Comparison of ENCODE assay signal across 1 cellular context in the genomic region with DNA sequence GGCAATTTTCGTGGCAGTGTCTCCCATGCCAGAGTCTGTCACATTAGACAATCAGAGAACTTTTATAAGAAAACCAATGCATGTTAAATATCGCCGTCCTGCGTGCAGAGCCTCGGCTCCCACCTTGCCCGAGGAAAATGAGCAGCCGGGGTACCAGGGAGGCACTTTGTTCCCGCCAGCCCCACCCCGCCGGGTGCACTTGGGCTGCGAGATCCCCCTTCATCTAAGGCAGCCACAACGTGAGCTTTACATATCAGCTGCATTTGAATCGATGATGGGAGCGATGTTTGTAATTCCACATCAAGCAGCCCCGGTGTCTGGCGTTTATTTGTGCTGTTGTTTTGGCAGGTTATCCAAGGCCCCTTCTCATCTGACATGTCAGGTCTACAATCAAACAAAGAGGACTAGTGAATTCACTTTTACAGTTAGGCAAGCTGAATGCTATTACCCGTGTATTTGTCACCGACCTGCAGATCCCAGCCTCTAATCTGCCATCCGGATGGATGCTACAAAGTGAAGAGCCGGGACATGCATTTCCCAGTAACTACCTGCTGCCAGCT.
TF ChIP-seq lines count a peak whose summit lies in the region.

No MANE protein-coding gene starts in this region.

TF ChIP-seq in GM23338, 12 proteins besides CTCF, POLR2A, EP300 and RAD21 (continued from another document):
- TF ChIP-seq, protein P1, sequence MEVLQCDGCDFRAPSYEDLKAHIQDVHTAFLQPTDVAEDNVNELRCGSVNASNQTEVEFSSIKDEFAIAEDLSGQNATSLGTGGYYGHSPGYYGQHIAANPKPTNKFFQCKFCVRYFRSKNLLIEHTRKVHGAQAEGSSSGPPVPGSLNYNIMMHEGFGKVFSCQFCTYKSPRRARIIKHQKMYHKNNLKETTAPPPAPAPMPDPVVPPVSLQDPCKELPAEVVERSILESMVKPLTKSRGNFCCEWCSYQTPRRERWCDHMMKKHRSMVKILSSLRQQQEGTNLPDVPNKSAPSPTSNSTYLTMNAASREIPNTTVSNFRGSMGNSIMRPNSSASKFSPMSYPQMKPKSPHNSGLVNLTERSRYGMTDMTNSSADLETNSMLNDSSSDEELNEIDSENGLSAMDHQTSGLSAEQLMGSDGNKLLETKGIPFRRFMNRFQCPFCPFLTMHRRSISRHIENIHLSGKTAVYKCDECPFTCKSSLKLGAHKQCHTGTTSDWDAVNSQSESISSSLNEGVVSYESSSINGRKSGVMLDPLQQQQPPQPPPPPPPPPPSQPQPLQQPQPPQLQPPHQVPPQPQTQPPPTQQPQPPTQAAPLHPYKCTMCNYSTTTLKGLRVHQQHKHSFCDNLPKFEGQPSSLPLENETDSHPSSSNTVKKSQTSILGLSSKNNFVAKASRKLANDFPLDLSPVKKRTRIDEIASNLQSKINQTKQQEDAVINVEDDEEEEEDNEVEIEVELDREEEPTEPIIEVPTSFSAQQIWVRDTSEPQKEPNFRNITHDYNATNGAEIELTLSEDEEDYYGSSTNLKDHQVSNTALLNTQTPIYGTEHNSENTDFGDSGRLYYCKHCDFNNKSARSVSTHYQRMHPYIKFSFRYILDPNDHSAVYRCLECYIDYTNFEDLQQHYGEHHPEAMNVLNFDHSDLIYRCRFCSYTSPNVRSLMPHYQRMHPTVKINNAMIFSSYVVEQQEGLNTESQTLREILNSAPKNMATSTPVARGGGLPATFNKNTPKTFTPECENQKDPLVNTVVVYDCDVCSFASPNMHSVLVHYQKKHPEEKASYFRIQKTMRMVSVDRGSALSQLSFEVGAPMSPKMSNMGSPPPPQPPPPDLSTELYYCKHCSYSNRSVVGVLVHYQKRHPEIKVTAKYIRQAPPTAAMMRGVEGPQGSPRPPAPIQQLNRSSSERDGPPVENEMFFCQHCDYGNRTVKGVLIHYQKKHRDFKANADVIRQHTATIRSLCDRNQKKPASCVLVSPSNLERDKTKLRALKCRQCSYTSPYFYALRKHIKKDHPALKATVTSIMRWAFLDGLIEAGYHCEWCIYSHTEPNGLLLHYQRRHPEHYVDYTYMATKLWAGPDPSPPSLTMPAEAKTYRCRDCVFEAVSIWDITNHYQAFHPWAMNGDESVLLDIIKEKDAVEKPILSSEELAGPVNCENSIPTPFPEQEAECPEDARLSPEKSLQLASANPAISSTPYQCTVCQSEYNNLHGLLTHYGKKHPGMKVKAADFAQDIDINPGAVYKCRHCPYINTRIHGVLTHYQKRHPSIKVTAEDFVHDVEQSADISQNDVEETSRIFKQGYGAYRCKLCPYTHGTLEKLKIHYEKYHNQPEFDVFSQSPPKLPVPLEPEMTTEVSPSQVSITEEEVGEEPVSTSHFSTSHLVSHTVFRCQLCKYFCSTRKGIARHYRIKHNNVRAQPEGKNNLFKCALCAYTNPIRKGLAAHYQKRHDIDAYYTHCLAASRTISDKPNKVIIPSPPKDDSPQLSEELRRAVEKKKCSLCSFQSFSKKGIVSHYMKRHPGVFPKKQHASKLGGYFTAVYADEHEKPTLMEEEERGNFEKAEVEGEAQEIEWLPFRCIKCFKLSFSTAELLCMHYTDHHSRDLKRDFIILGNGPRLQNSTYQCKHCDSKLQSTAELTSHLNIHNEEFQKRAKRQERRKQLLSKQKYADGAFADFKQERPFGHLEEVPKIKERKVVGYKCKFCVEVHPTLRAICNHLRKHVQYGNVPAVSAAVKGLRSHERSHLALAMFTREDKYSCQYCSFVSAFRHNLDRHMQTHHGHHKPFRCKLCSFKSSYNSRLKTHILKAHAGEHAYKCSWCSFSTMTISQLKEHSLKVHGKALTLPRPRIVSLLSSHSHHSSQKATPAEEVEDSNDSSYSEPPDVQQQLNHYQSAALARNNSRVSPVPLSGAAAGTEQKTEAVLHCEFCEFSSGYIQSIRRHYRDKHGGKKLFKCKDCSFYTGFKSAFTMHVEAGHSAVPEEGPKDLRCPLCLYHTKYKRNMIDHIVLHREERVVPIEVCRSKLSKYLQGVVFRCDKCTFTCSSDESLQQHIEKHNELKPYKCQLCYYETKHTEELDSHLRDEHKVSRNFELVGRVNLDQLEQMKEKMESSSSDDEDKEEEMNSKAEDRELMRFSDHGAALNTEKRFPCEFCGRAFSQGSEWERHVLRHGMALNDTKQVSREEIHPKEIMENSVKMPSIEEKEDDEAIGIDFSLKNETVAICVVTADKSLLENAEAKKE (CRISPR knock-in tag; IDR thresholded peaks at IDR 0.05): no peak
- no peak for TF ChIP-seq NANOG (IDR thresholded peaks at IDR 0.05; ENCODE audit: borderline replicate concordance)
- no peak for TF ChIP-seq POLR2AphosphoS5 (IDR thresholded peaks at IDR 0.05; ENCODE audit: low read depth)
- TF ChIP-seq STAT1 (IDR thresholded peaks at IDR 0.05; ENCODE audit: unreplicated experiment): no peak
- no peak for TF ChIP-seq EZH2 (IDR thresholded peaks at IDR 0.05; ENCODE audit: low read depth, unreplicated experiment)
- TF ChIP-seq, protein P2, sequence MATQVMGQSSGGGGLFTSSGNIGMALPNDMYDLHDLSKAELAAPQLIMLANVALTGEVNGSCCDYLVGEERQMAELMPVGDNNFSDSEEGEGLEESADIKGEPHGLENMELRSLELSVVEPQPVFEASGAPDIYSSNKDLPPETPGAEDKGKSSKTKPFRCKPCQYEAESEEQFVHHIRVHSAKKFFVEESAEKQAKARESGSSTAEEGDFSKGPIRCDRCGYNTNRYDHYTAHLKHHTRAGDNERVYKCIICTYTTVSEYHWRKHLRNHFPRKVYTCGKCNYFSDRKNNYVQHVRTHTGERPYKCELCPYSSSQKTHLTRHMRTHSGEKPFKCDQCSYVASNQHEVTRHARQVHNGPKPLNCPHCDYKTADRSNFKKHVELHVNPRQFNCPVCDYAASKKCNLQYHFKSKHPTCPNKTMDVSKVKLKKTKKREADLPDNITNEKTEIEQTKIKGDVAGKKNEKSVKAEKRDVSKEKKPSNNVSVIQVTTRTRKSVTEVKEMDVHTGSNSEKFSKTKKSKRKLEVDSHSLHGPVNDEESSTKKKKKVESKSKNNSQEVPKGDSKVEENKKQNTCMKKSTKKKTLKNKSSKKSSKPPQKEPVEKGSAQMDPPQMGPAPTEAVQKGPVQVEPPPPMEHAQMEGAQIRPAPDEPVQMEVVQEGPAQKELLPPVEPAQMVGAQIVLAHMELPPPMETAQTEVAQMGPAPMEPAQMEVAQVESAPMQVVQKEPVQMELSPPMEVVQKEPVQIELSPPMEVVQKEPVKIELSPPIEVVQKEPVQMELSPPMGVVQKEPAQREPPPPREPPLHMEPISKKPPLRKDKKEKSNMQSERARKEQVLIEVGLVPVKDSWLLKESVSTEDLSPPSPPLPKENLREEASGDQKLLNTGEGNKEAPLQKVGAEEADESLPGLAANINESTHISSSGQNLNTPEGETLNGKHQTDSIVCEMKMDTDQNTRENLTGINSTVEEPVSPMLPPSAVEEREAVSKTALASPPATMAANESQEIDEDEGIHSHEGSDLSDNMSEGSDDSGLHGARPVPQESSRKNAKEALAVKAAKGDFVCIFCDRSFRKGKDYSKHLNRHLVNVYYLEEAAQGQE (IDR thresholded peaks at IDR 0.05; ENCODE audit: unreplicated experiment): no peak
- no peak for TF ChIP-seq EZH2phosphoT487 (IDR thresholded peaks at IDR 0.05; ENCODE audit: unreplicated experiment)
- no peak for TF ChIP-seq CREB1 (CRISPR knock-in tag; IDR thresholded peaks at IDR 0.05; ENCODE audit: low read depth)
